ENCODE assay signal across 12 cellular contexts in the genomic region with DNA sequence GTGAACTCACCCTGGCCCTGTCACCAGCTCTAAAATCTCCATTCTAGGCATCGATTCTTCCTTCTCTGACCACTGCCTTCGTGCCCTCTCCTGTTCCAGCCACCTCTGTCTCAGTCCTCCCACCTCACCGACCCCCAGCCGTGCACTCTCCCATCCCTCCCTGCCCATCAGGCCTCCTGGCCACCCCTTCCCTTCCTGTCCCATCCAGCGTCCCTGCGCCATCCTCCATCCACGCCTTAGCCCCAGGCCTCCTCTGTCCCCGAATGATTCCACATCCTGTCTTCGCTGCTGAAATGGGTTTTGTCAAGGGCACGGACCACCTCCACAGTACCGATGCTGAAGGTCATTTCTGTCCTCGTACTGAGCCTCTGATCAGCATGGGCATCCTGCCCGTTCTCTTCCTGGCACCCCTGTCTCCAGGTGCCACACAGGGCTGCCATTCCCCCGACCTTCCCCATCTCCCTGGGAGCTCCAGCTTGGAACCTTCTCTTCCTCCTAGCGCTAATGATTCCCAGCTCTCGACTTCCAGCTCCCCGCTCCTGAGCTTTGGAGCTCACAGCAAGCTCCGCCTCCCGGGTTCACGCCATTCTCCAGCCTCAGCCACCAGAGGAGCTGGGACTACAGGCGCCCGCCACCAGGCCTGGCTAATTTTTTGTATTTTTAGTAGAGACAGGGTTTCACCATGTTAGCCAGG. TPM values are rescaled to one million over a fixed set of nuclear protein-coding genes. Genes with fewer than 3 reads are reported as not detected.
A peak's percentile ranks its signal among the peaks of the same experiment; 100 is the strongest.
DNase-seq lines count a peak whose midpoint lies in the region; ATAC-seq, FAIRE-seq and TF ChIP-seq lines count a peak whose summit lies in the region.
"Had no signal": no experiment of that assay in that cellular context is flagged by ENCODE, and none has a peak within 500 bp of the region (broad histone marks: within the 10 kb centered on the region; RNA-seq: fewer than 3 reads in every experiment).

No MANE protein-coding gene starts in this region.

- no peaks in the 10 kb centered on the region for H3K9me3 Mint-ChIP-seq in activated naive CD4-positive, alpha-beta T cell treated with anti-CD3 and anti-CD28 coated beads, Interleukin-2, amount 50 U/mL, for 72 hours
- no peaks in the 10 kb centered on the region for H3K9me3 Mint-ChIP-seq in activated naive CD8-positive, alpha-beta T cell treated with anti-CD3 and anti-CD28 coated beads, Interleukin-2, amount 50 U/mL, for 24 hours
- H3K9me3 Mint-ChIP-seq in naive B cell: no peaks in the 10 kb centered on the region

- TF ChIP-seq POLR2A in testis (IDR thresholded peaks at IDR 0.05): no peak

- no peak overlapping the region for H3K4me3 ChIP-seq in testis
- H3K4me3 ChIP-seq: PC-9 had no signal

- H3K4me3 Mint-ChIP-seq in activated naive CD8-positive, alpha-beta T cell treated with anti-CD3 and anti-CD28 coated beads, Interleukin-2, amount 50 U/mL, for 24 hours: no peak overlapping the region
- H3K4me3 Mint-ChIP-seq in naive B cell: peak overlapping the region in 7 of 8 donors; percentile 5 to 75 (median 47)

- no peaks in the 10 kb centered on the region for H3K27me3 Mint-ChIP-seq in activated naive CD8-positive, alpha-beta T cell treated with anti-CD3 and anti-CD28 coated beads, Interleukin-2, amount 50 U/mL, for 24 hours
- no peaks in the 10 kb centered on the region for H3K27me3 Mint-ChIP-seq in naive B cell

- 71 to 74% methylated on average over 22 of the region's 22 CpGs for WGBS in testis, 2 donors

- no peak for DNase-seq in activated naive CD4-positive, alpha-beta T cell treated with anti-CD3 and anti-CD28 coated beads, Interleukin-2, amount 50 U/mL, for 72 hours (ENCODE audit: low spot score in 2 of 2)
- no peak for DNase-seq in activated naive CD4-positive, alpha-beta T cell (lab: John Stamatoyannopoulos, UW)
- DNase-seq in activated naive CD8-positive, alpha-beta T cell treated with anti-CD3 and anti-CD28 coated beads, Interleukin-2, amount 50 U/mL, for 24 hours: no peak
- no peak for DNase-seq in naive B cell
- no peak for DNase-seq in urothelium cell line (ENCODE audit: low spot score)
- DNase-seq in SKM-1 treated with dmso at 0.1 percent for 144 hours (lab: John Stamatoyannopoulos, UW; ENCODE audit: unreplicated experiment): no peak
- no peak for DNase-seq in testis
- DNase-seq in EL: no peak
- DNase-seq: hippocampal formation, NCI-H1092 treated with DMSO at 0.1 percent for 48 hours, PC-9 had no signal

- no peak for TF ChIP-seq CTCF in testis (IDR thresholded peaks at IDR 0.05)

- no peaks in the 10 kb centered on the region for H3K36me3 Mint-ChIP-seq in activated naive CD4-positive, alpha-beta T cell treated with anti-CD3 and anti-CD28 coated beads, Interleukin-2, amount 50 U/mL, for 72 hours
- peaks cover 10% of the 10 kb centered on the region for H3K36me3 Mint-ChIP-seq in activated naive CD8-positive, alpha-beta T cell treated with anti-CD3 and anti-CD28 coated beads, Interleukin-2, amount 50 U/mL, for 24 hours (ENCODE audit: low read depth)
- H3K36me3 Mint-ChIP-seq in naive B cell: peaks cover 5 to 6% of the 10 kb centered on the region in 2 donors

- peak overlapping the region; percentile 35 to 95 for H3K27ac Mint-ChIP-seq in activated naive CD4-positive, alpha-beta T cell treated with anti-CD3 and anti-CD28 coated beads, Interleukin-2, amount 50 U/mL, for 72 hours
- peak overlapping the region; percentile 34 for H3K27ac Mint-ChIP-seq in activated naive CD8-positive, alpha-beta T cell treated with anti-CD3 and anti-CD28 coated beads, Interleukin-2, amount 50 U/mL, for 24 hours
- H3K27ac Mint-ChIP-seq in naive B cell: peak overlapping the region in 5 of 6 donors; percentile 64 to 93 (median 84)

- H3K9me3 ChIP-seq in testis: no peaks in the 10 kb centered on the region

- H3K27ac ChIP-seq in testis: no peak overlapping the region
- H3K27ac ChIP-seq: PC-9 had no signal

- H3K36me3 ChIP-seq in testis (ENCODE audit: low read depth, missing control alignments): no peaks in the 10 kb centered on the region

- FAIRE-seq in urothelium cell line (lab: Jason Lieb, UNC): peak; percentile 80

- intact Hi-C loops in testis (cut with DNase I; ENCODE audit: low total_unique reads): no loop called here

- H3K27me3 ChIP-seq in testis: no peaks in the 10 kb centered on the region

- peaks cover 32% of the 10 kb centered on the region for H3K4me1 ChIP-seq in testis

- peaks cover 32% of the 10 kb centered on the region for H3K4me1 Mint-ChIP-seq in activated naive CD8-positive, alpha-beta T cell treated with anti-CD3 and anti-CD28 coated beads, Interleukin-2, amount 50 U/mL, for 24 hours
- peaks cover 21 to 27% (median 26%) of the 10 kb centered on the region in 3 donors for H3K4me1 Mint-ChIP-seq in naive B cell

- no peak for ATAC-seq in activated naive CD4-positive, alpha-beta T cell treated with anti-CD3 and anti-CD28 coated beads, Interleukin-2, amount 50 U/mL, for 72 hours
- no peak for ATAC-seq in activated naive CD8-positive, alpha-beta T cell treated with anti-CD3 and anti-CD28 coated beads, Interleukin-2, amount 50 U/mL, for 24 hours
- no peak for ATAC-seq in naive B cell (ENCODE audit: low read depth in 2 of 2)

RNA-seq across cellular contexts. Expression of a gene that starts 2.6 kb away (rescaled TPM):
- total RNA-seq in activated naive CD4-positive, alpha-beta T cell treated with anti-CD3 and anti-CD28 coated beads, Interleukin-2, amount 50 U/mL, for 72 hours: 10 to 100 TPM; 16.2 to 31.9 TPM
- polyA plus RNA-seq in naive B cell (ENCODE audit: low read depth in 6 of 6): 10 to 100 TPM; 15.4 to 33.0 (median 23.4) TPM
- 10 to 100 TPM; 23.4 to 25.5 TPM for total RNA-seq in testis
- polyA plus RNA-seq in testis (ENCODE audit: insufficient read depth, low read depth, low replicate concordance): 8.6 TPM

RNA-seq across cellular contexts. Expression of a gene that starts 10.5 kb away (rescaled TPM):
- total RNA-seq in activated naive CD4-positive, alpha-beta T cell treated with anti-CD3 and anti-CD28 coated beads, Interleukin-2, amount 50 U/mL, for 72 hours: 100 to 1,000 TPM; 101 to 105 TPM
- 10 to 100 TPM; 47.3 to 68.8 (median 59.7) TPM for polyA plus RNA-seq in naive B cell (ENCODE audit: low read depth in 6 of 6)
- 10 to 100 TPM; 88.2 to 88.7 TPM for total RNA-seq in testis
- 101 TPM for polyA plus RNA-seq in testis (ENCODE audit: insufficient read depth, low read depth, low replicate concordance)

RNA-seq across cellular contexts. Expression of a gene that starts 15.8 kb away (rescaled TPM):
- 10 to 100 TPM; 11.5 to 26.2 TPM for total RNA-seq in activated naive CD4-positive, alpha-beta T cell treated with anti-CD3 and anti-CD28 coated beads, Interleukin-2, amount 50 U/mL, for 72 hours
- polyA plus RNA-seq in naive B cell (ENCODE audit: low read depth in 6 of 6) (1 to 10 TPM in 3 of 6 donors, under 1 TPM in 2, not detected in 1; 0.97 to 2.2 (median 1.7) TPM), testis (ENCODE audit: insufficient read depth, low read depth, low replicate concordance) (18.3 TPM)
- total RNA-seq in testis: 10 to 100 TPM; 43.5 to 48.6 TPM
- polyA plus RNA-seq: CD14-positive monocyte had no signal

RNA-seq across cellular contexts. Expression of a gene that starts 39.1 kb away (rescaled TPM):
- total RNA-seq in activated naive CD4-positive, alpha-beta T cell treated with anti-CD3 and anti-CD28 coated beads, Interleukin-2, amount 50 U/mL, for 72 hours: 100 to 1,000 TPM in 1 of 2 donors, 10 to 100 TPM in 1; 78.2 to 144 TPM
- polyA plus RNA-seq in naive B cell (ENCODE audit: low read depth in 6 of 6): 100 to 1,000 TPM in 2 of 6 donors, 10 to 100 TPM in 4; 73.4 to 134 (median 87.6) TPM
- 100 to 1,000 TPM in 1 of 2 donors, 10 to 100 TPM in 1; 96.1 to 127 TPM for total RNA-seq in testis
- polyA plus RNA-seq in testis (ENCODE audit: insufficient read depth, low read depth, low replicate concordance): 217 TPM

RNA-seq across cellular contexts. Expression of a gene that starts 46.6 kb away (rescaled TPM):
- total RNA-seq in activated naive CD4-positive, alpha-beta T cell treated with anti-CD3 and anti-CD28 coated beads, Interleukin-2, amount 50 U/mL, for 72 hours: 10 to 100 TPM; 13.3 to 20.6 TPM
- polyA plus RNA-seq in naive B cell (ENCODE audit: low read depth in 6 of 6) (1 to 10 TPM; 1.5 to 5.0 (median 2.9) TPM), testis (ENCODE audit: insufficient read depth, low read depth, low replicate concordance) (85.4 TPM)
- total RNA-seq in testis: 100 to 1,000 TPM in 1 of 2 donors, 10 to 100 TPM in 1; 81.1 to 119 TPM

Comparison
In these comparisons a context has a peak if more than half of its experiments do, and no peak if none do; other contexts are left out.
1. H3K27ac Mint-ChIP-seq: peak in every context shown above with its lines; median percentile 84 in naive B cell; 65 in activated naive CD4-positive, alpha-beta T cell treated with anti-CD3 and anti-CD28 coated beads, Interleukin-2, amount 50 U/mL, for 72 hours; 34 in activated naive CD8-positive, alpha-beta T cell treated with anti-CD3 and anti-CD28 coated beads, Interleukin-2, amount 50 U/mL, for 24 hours.